Comparison of ENCODE assay signal across 7 cellular contexts in the genomic region with DNA sequence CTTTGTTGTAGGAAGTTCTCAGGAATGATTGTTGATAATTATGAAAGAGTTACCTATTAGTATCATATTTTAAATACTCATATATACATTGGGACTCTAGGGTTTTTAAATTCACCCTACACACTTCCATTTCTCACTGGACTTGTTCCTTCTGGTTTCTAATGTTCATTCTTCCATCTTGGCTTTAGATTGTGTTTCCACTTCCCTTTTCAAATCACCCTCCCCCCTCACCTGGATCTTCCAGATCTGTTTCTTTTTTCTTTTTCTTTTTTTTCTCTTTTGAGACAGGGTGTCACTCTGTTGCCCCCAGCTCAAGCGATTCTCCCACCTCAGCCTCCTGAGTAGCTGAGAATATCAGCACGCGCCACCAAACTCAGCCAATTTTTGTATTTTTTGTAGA. TPM values are rescaled to one million over a fixed set of nuclear protein-coding genes. Genes with fewer than 3 reads are reported as not detected.
"Had no signal": no experiment of that assay in that cellular context is flagged by ENCODE, and none has a peak within 500 bp of the region (broad histone marks: within the 10 kb centered on the region; RNA-seq: fewer than 3 reads in every experiment).

No MANE protein-coding gene starts in this region.

- DNase-seq: GOT3, H9, HCEC 1CT, IMR-90 had no signal

- FAIRE-seq: H54, HTR-8/SVneo had no signal

RNA-seq across cellular contexts. Expression of gene KIT, which starts 6.7 kb away (rescaled TPM):
- total RNA-seq: HT-29 had no signal
